Comparison of ENCODE assay signal across 7 cellular contexts in the genomic region with DNA sequence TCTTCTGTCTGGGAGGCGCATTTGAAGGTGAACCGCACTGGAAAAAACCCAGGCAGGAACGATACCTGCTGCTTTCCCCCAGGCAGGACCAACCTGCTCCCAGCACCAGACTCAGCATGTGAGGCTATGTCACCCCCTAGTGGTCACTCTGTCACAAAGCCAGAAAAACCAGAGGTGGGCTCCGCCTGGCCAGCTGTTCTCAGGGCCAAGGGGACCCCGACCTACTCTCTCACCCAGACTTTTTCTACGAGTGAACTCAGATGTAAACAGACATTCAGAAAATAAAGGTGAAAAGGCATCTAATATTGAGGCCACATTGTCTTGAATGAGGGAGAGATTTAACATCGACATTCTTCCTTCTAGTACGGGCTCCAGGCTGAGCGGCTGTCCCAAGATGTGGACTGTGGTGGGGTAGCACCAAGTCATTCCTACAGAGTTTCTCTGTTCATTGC.
DNase-seq lines count a peak whose midpoint lies in the region; ATAC-seq and TF ChIP-seq lines count a peak whose summit lies in the region.

No MANE protein-coding gene starts in this region.

- ATAC-seq in HG03521 (IDR thresholded peaks at IDR 0.05; ENCODE audit: unreplicated experiment) (peak; percentile 46), GM18907 (IDR thresholded peaks at IDR 0.05; ENCODE audit: unreplicated experiment) (no peak)

- no peak overlapping the region for H3K4me2 ChIP-seq in OCI-LY7 (ENCODE audit: low read length)

- intact Hi-C loops in OCI-LY7 (cut with micrococcal nuclease; ENCODE audit: unreplicated experiment), result loop anchor here (1.0 to 10.0 kb wide), 4 partner anchors 132 to 391 kb away; a partner anchor contains a TSS
- intact Hi-C loops in activated T-helper 2 cell treated with anti-CD3 and anti-CD28 coated beads, Interferon-gamma antibody, Interleukin-2, Interleukin-4, amounts not matched to agents 10 μg/mL and 5 μg/mL and 100 μg/mL, durations not matched to agents 14 hours and 24 hours and 36 hours (cut with micrococcal nuclease), result loop anchor here (1.0 to 5.0 kb wide), 3 partner anchors 133 to 391 kb away; a partner anchor contains a TSS

- no peaks in the 10 kb centered on the region for H4K20me1 ChIP-seq in OCI-LY7 (ENCODE audit: insufficient read depth, low read length)

- H3K4me3 Mint-ChIP-seq in activated T-helper 2 cell treated with anti-CD3 and anti-CD28 coated beads, Interferon-gamma antibody, Interleukin-2, Interleukin-4, amounts not matched to agents 10 μg/mL and 5 μg/mL and 100 μg/mL, durations not matched to agents 14 hours and 24 hours and 36 hours (ENCODE audit: low read depth), result no peak overlapping the region

- no peaks in the 10 kb centered on the region for H3K9me2 ChIP-seq in OCI-LY7 (ENCODE audit: insufficient read depth, low read length)

- CTCF ChIA-PET in OCI-LY7 (lab: Charles Lee; ENCODE audit: unreplicated experiment), result interaction anchor here (0.5 kb wide), 1 partner anchor 94 kb away, joined by 3 read pairs; no protein-coding TSS in a partner anchor

- H3K36me3 Mint-ChIP-seq in activated T-helper 2 cell treated with anti-CD3 and anti-CD28 coated beads, Interferon-gamma antibody, Interleukin-2, Interleukin-4, amounts not matched to agents 10 μg/mL and 5 μg/mL and 100 μg/mL, durations not matched to agents 14 hours and 24 hours and 36 hours (ENCODE audit: low read depth), result no peaks in the 10 kb centered on the region

- H3K4me3 ChIP-seq in GM06990 (replicated peaks; ENCODE audit: low read depth, low read length) (no peak overlapping the region), OCI-LY7 (ENCODE audit: low read depth, low read length, poor library complexity, severe bottlenecking) (no peak overlapping the region)

- DNase-seq in GM06990 (ENCODE audit: extremely low read depth, insufficient read length) (no peak), OCI-LY7 (ENCODE audit: low spot score) (peak; percentile 62), fibroblast of the conjunctiva (ENCODE audit: low read depth) (peak; percentile 44), nucleus accumbens (lab: John Stamatoyannopoulos, UW) (peak in 36 of 56 donors; percentile 5 to 69 (median 27))
- DNase-seq in activated T-helper 2 cell treated with anti-CD3 and anti-CD28 coated beads, Interferon-gamma antibody, Interleukin-2, Interleukin-4, amounts not matched to agents 10 μg/mL and 5 μg/mL and 100 μg/mL, durations not matched to agents 14 hours and 24 hours and 36 hours (ENCODE audit: low spot score), result peak; percentile 28

- no peaks in the 10 kb centered on the region for H3K36me3 ChIP-seq in GM06990 (ENCODE audit: control insufficient read depth, insufficient read depth, low read length)
- no peaks in the 10 kb centered on the region for H3K36me3 ChIP-seq in OCI-LY7 (ENCODE audit: insufficient read depth, low read length)

- no TSS peak for BruUV-seq in OCI-LY7 (replicated peaks; lab: Mats Ljungman, UMichigan)

- H3K79me2 ChIP-seq in OCI-LY7 (ENCODE audit: insufficient read depth, low read depth, low read length), result no peaks in the 10 kb centered on the region

- H3K4me1 ChIP-seq in OCI-LY7 (ENCODE audit: insufficient read depth, low read length, poor library complexity, severe bottlenecking), result no peaks in the 10 kb centered on the region

- no peak overlapping the region for H3K27ac Mint-ChIP-seq in activated T-helper 2 cell treated with anti-CD3 and anti-CD28 coated beads, Interferon-gamma antibody, Interleukin-2, Interleukin-4, amounts not matched to agents 10 μg/mL and 5 μg/mL and 100 μg/mL, durations not matched to agents 14 hours and 24 hours and 36 hours

- H2AFZ ChIP-seq in OCI-LY7 (ENCODE audit: low read length), result no peak overlapping the region

- no peaks in the 10 kb centered on the region for H3K9me3 ChIP-seq in OCI-LY7 (ENCODE audit: low read length)

- no peaks in the 10 kb centered on the region for H3K9me3 Mint-ChIP-seq in activated T-helper 2 cell treated with anti-CD3 and anti-CD28 coated beads, Interferon-gamma antibody, Interleukin-2, Interleukin-4, amounts not matched to agents 10 μg/mL and 5 μg/mL and 100 μg/mL, durations not matched to agents 14 hours and 24 hours and 36 hours

- H3K4me1 Mint-ChIP-seq in activated T-helper 2 cell treated with anti-CD3 and anti-CD28 coated beads, Interferon-gamma antibody, Interleukin-2, Interleukin-4, amounts not matched to agents 10 μg/mL and 5 μg/mL and 100 μg/mL, durations not matched to agents 14 hours and 24 hours and 36 hours (ENCODE audit: low read depth), result peaks cover 15% of the 10 kb centered on the region

- no peak overlapping the region for H3K27ac ChIP-seq in OCI-LY7 (ENCODE audit: low read depth, low read length, poor library complexity, severe bottlenecking)

- peaks cover 2% of the 10 kb centered on the region for H3K27me3 Mint-ChIP-seq in activated T-helper 2 cell treated with anti-CD3 and anti-CD28 coated beads, Interferon-gamma antibody, Interleukin-2, Interleukin-4, amounts not matched to agents 10 μg/mL and 5 μg/mL and 100 μg/mL, durations not matched to agents 14 hours and 24 hours and 36 hours (ENCODE audit: low read depth)

- peak; percentile 86 for TF ChIP-seq CTCF in GM06990 (IDR thresholded peaks at IDR 0.05; ENCODE audit: insufficient read depth, low read length, poor library complexity, severe bottlenecking)
- TF ChIP-seq CTCF in OCI-LY7 (conservative IDR thresholded peaks at IDR 0.05; ENCODE audit: low read length), result peak; percentile 92

- POLR2A ChIA-PET in OCI-LY7 (lab: Charles Lee), result no interaction called here

- H3K27me3 ChIP-seq in GM06990 (replicated peaks; ENCODE audit: control insufficient read depth, insufficient read depth, low read length), result no peaks in the 10 kb centered on the region; the same call in 1 of the 2 replicates
